17 cellular contexts compared by ENCODE assay signal in genomic region chr17:78330570-78331224, GRCh38. TPM values are rescaled to one million over a fixed set of nuclear protein-coding genes. Genes with fewer than 3 reads are reported as not detected.
DNase-seq lines count a peak whose midpoint lies in the region; ATAC-seq and TF ChIP-seq lines count a peak whose summit lies in the region.
"Had no signal": no experiment of that assay in that cellular context is flagged by ENCODE, and none has a peak within 500 bp of the region (broad histone marks: within the 10 kb centered on the region; RNA-seq: fewer than 3 reads in every experiment).

No MANE protein-coding gene starts in this region.

- DNase-seq in DMS53 (lab: John Stamatoyannopoulos, UW) (peak; percentile 49), NT2/D1 (ENCODE audit: low read depth, low spot score) (no peak), endothelial cell (ENCODE audit: low spot score) (no peak), myocyte (ENCODE audit: low read depth) (peak; percentile 51), HAP-1 (ENCODE audit: low spot score in 2 of 2) (no peak)
- DNase-seq: activated T-cell treated with anti-CD3 and anti-CD28 coated beads, Interleukin-2, amount 50 U/mL, for 48 hours; CD4-positive, CD25-positive, alpha-beta regulatory T cell; esophagus squamous epithelium; NCI-H187 treated with DMSO at 0.1 percent for 48 hours; OCI-M1; stimulated activated CD4-positive, alpha-beta T cell treated with anti-CD3 and anti-CD28 coated beads, Interleukin-2, amount 100 ng/mL, for 48 hours; stimulated activated naive CD4-positive, alpha-beta T cell treated with Interleukin-2 at 50 U/mL for 16 hours; WERI-Rb-1 had no signal

- peak overlapping the region; percentile 18 for H3K9ac ChIP-seq in NT2/D1 (ENCODE audit: insufficient read length, low read depth)

- no peak overlapping the region for H3K4me3 Mint-ChIP-seq in endothelial cell (ENCODE audit: unreplicated experiment)

- in situ Hi-C loops in HAP-1 (cut with MboI; ENCODE audit: low sequenced_read_pairs): no loop called here

- ATAC-seq in GM21529 (IDR thresholded peaks at IDR 0.05; ENCODE audit: unreplicated experiment): no peak
- no peak for ATAC-seq in GM21515 (IDR thresholded peaks at IDR 0.05; ENCODE audit: unreplicated experiment)
- ATAC-seq in HG02763 (IDR thresholded peaks at IDR 0.05; ENCODE audit: unreplicated experiment): no peak

- H3K4me1 ChIP-seq in NT2/D1 (ENCODE audit: insufficient read depth, insufficient read length): peaks cover 14% of the 10 kb centered on the region
- no peaks in the 10 kb centered on the region for H3K4me1 ChIP-seq in HAP-1

- no peaks in the 10 kb centered on the region for H3K9me3 Mint-ChIP-seq in endothelial cell (ENCODE audit: unreplicated experiment)
- H3K9me3 Mint-ChIP-seq: CD4-positive, CD25-positive, alpha-beta regulatory T cell had no signal

- H3K36me3 Mint-ChIP-seq in endothelial cell (ENCODE audit: low read depth, unreplicated experiment): peaks cover 4% of the 10 kb centered on the region
- H3K36me3 Mint-ChIP-seq: CD4-positive, CD25-positive, alpha-beta regulatory T cell had no signal

- peaks cover 4% of the 10 kb centered on the region for H3K27me3 ChIP-seq in NT2/D1 (ENCODE audit: insufficient read depth, insufficient read length)
- no peaks in the 10 kb centered on the region for H3K27me3 ChIP-seq in HAP-1 (ENCODE audit: low read depth)
- H3K27me3 ChIP-seq: cardiac muscle cell, esophagus squamous epithelium had no signal

- no peak overlapping the region for H3K4me3 ChIP-seq in NT2/D1 (ENCODE audit: insufficient read length, low read depth)
- H3K4me3 ChIP-seq in HAP-1: no peak overlapping the region
- H3K4me3 ChIP-seq: cardiac muscle cell, esophagus squamous epithelium had no signal

- no peak for TF ChIP-seq CTCF in endothelial cell (IDR thresholded peaks at IDR 0.05; ENCODE audit: unreplicated experiment)

- H3K27ac Mint-ChIP-seq in endothelial cell (ENCODE audit: unreplicated experiment): peak overlapping the region; percentile 74

- no peaks in the 10 kb centered on the region for H3K36me3 ChIP-seq in NT2/D1 (ENCODE audit: insufficient read depth, insufficient read length, low read length)
- no peaks in the 10 kb centered on the region for H3K36me3 ChIP-seq in HAP-1 (replicated peaks)
- H3K36me3 ChIP-seq: cardiac muscle cell, esophagus squamous epithelium, WERI-Rb-1 had no signal

- H3K27me3 Mint-ChIP-seq in endothelial cell (ENCODE audit: unreplicated experiment): peaks cover 7% of the 10 kb centered on the region
- H3K27me3 Mint-ChIP-seq: CD4-positive, CD25-positive, alpha-beta regulatory T cell had no signal

- no peaks in the 10 kb centered on the region for H3K9me3 ChIP-seq in NT2/D1 (ENCODE audit: insufficient read depth, low read length)
- no peaks in the 10 kb centered on the region for H3K9me3 ChIP-seq in HAP-1
- H3K9me3 ChIP-seq: esophagus squamous epithelium had no signal

- peaks cover 12% of the 10 kb centered on the region for H3K4me1 Mint-ChIP-seq in endothelial cell (ENCODE audit: unreplicated experiment)

RNA-seq across cellular contexts. Expression of gene SOCS3, which starts 29.2 kb away (rescaled TPM):
- total RNA-seq in endothelial cell (ENCODE audit: unreplicated experiment) (30.2 TPM), myocyte (36.0 and 38.3 TPM in 2 replicates)
- 10.1 TPM for polyA plus RNA-seq in myocyte (2012)

RNA-seq across cellular contexts. Expression of gene PGS1, which starts 47.8 kb away (rescaled TPM):
- total RNA-seq in endothelial cell (ENCODE audit: unreplicated experiment): 85.5 TPM
- total RNA-seq in myocyte: 37.9 and 53.2 TPM in 2 replicates
- polyA plus RNA-seq in myocyte (2012): 32.8 TPM

Comparison
In these comparisons a context has a peak if more than half of its experiments do, and no peak if none do; other contexts are left out.
1. DNase-seq: peak in DMS53 (single experiment) and myocyte (single experiment); none in NT2/D1 (single experiment), endothelial cell (single experiment) and HAP-1 (0 of 2).